Comparison of ENCODE assay signal across 20 cellular contexts in the genomic region with DNA sequence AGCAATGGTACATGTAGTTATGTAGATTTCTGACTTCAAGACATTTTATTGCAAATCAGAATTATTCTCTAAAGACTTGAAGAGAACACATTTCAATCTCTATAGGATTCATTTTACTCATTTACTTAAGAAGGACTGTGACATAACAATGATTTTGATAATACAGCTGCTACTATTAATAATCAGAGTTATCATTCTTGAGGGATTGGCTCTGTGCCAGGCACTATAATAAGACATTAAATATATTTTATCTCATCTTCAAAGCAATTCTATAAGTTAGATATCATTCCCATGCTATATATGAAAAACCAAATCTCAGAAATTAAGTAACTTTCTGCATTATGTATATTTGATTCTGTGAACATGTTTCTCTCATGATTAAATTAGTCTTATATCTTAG.
"Had no signal": no experiment of that assay in that cellular context is flagged by ENCODE, and none has a peak within 500 bp of the region (broad histone marks: within the 10 kb centered on the region; RNA-seq: fewer than 3 reads in every experiment).

No MANE protein-coding gene starts in this region.

- H3K4me1 ChIP-seq: Peyer's patch, SJSA1 had no signal

- H2AFZ ChIP-seq: PC-9 had no signal

- H3K36me3 ChIP-seq: Peyer's patch, SJSA1 had no signal

- H3K4me3 ChIP-seq: PC-9, Peyer's patch, SJSA1, SK-N-MC had no signal

- DNase-seq: KBM-7, NCI-H1092, NCI-H1417 treated with DMSO at 0.1 percent for 48 hours, NCI-H146, NCI-H1694 treated with DMSO at 0.1 percent for 48 hours, NCI-H1930, NCI-H2081, NCI-H2107, NCI-H2227 treated with DMSO at 0.1 percent for 48 hours, NCI-H524, NCI-H526 treated with DMSO at 0.1 percent for 48 hours, NCI-H748 treated with DMSO at 0.1 percent for 48 hours, OCI-M1, PC-9, Peyer's patch, Right ventricle myocardium superior, RPMI8226, SIG-M5 had no signal

- H3K27ac ChIP-seq: PC-9, Peyer's patch, SJSA1, SK-N-MC had no signal

- H3K4me2 ChIP-seq: PC-9 had no signal

- H3K27me3 ChIP-seq: Peyer's patch, SJSA1 had no signal

- H3K9me3 ChIP-seq: Peyer's patch, SJSA1 had no signal
